18 cellular contexts compared by ENCODE assay signal in the genomic region with DNA sequence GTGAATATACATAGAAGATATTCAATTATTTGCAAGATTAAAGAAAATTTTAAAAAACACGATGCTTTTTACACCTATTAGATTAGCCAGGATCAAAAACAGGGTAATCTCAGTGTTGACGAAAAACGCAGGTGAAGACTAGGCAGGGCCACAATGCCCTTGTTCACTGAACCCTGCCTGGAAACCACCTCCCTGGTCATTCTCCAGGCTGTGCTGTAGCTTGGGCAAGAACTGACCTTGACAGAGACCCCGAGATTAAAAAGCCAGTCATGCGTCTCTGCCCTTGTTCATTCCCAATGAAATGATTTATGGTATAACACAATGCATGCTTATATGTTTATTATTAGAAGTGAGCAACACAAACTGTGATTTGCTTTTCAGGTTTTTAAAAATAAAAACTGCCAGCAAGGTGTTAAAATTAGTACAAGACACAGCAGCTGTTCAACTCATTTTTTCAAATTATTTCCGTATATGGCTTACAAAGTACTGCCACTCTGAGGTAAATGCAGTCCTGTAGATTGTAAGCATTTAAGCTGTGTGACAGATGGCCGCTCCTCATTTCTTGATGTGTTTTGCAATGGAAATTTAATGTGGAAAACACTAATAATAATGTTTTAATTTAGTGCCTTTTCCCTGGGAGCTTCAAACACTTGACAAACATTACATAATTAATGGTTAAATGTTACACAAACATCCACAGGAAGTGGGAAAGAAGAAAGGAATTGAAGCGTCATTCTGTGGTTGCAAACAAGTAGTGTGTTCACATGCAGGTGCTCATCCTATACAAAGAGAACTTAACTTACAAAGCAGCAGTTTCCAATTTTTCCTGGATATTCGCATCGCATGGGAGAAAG.
DNase-seq lines count a peak whose midpoint lies in the region; ATAC-seq and TF ChIP-seq lines count a peak whose summit lies in the region.
"Had no signal": no experiment of that assay in that cellular context is flagged by ENCODE, and none has a peak within 500 bp of the region (broad histone marks: within the 10 kb centered on the region; RNA-seq: fewer than 3 reads in every experiment).

No MANE protein-coding gene starts in this region.

- H3K27me3 ChIP-seq in neural cell (ENCODE audit: insufficient read depth, low read depth, low read length) = no peaks in the 10 kb centered on the region
- H3K27me3 ChIP-seq: ovary, vagina had no signal

- H2AFZ ChIP-seq in neural cell (ENCODE audit: low read depth, low read length) = no peak overlapping the region

- H3K36me3 Mint-ChIP-seq in activated T-cell treated with anti-CD3 and anti-CD28 coated beads, Interleukin-2, amount 50 U/mL, for 4 hours (ENCODE audit: insufficient read depth) = no peaks in the 10 kb centered on the region

- H3K4me3 Mint-ChIP-seq in activated T-cell treated with anti-CD3 and anti-CD28 coated beads, Interleukin-2, amount 50 U/mL, for 4 hours = peak overlapping the region; percentile 62

- no peaks in the 10 kb centered on the region for H3F3A ChIP-seq in neural cell (ENCODE audit: insufficient read depth, low read length, poor library complexity, severe bottlenecking)

- H3K79me2 ChIP-seq in neural cell (replicated peaks; ENCODE audit: insufficient read depth, low read length) = no peaks in the 10 kb centered on the region

- DNase-seq in activated T-cell treated with anti-CD3 and anti-CD28 coated beads, Interleukin-2, amount 50 U/mL, for 4 hours = no peak
- no peak for DNase-seq in activated T-cell treated with anti-CD3 and anti-CD28 coated beads, Interleukin-2, amount 50 U/mL, for 48 hours
- DNase-seq in NCI-H2171 treated with DMSO at 0.1 percent for 48 hours (lab: John Stamatoyannopoulos, UW) (peak; percentile 73), hypothalamus (lab: John Stamatoyannopoulos, UW) (no peak), NCI-H187 treated with DMSO at 0.1 percent for 48 hours (lab: John Stamatoyannopoulos, UW) (no peak)
- DNase-seq: kidney; mucosa of descending colon; NCI-H1092 treated with DMSO at 0.1 percent for 48 hours; NCI-H345; OCI-M1; ovary; stimulated activated naive CD4-positive, alpha-beta T cell treated with Interleukin-2 at 50 U/mL for 16 hours had no signal

- no peaks in the 10 kb centered on the region for H4K20me1 ChIP-seq in neural cell (ENCODE audit: insufficient read depth)

- TF ChIP-seq EP300 in neural cell (conservative IDR thresholded peaks at IDR 0.05; ENCODE audit: poor library complexity, severe bottlenecking) = no peak

- H3K4me2 ChIP-seq in neural cell (ENCODE audit: low read length) = no peak overlapping the region
- H3K4me2 ChIP-seq: smooth muscle cell had no signal

- H3K9me3 ChIP-seq in neural cell (ENCODE audit: low read length) = no peaks in the 10 kb centered on the region
- H3K9me3 ChIP-seq: mucosa of descending colon, ovary, vagina had no signal

- peaks cover 21% of the 10 kb centered on the region for H3K4me1 Mint-ChIP-seq in activated T-cell treated with anti-CD3 and anti-CD28 coated beads, Interleukin-2, amount 50 U/mL, for 4 hours (ENCODE audit: low read depth)

- H3K4me3 ChIP-seq in neural cell (ENCODE audit: low read length) = no peak overlapping the region
- H3K4me3 ChIP-seq: mucosa of descending colon, ovary, SK-N-MC, smooth muscle cell, vagina had no signal

- peak overlapping the region; percentile 16 for H3K27ac ChIP-seq in neural cell (ENCODE audit: low read length)
- H3K27ac ChIP-seq: ovary, SK-N-MC, vagina had no signal

- no peak for ATAC-seq in activated T-cell treated with anti-CD3 and anti-CD28 coated beads, Interleukin-2, amount 50 U/mL, for 4 hours
- peak; percentile 54 for ATAC-seq in GM21619 (IDR thresholded peaks at IDR 0.05; ENCODE audit: unreplicated experiment)
- no peak for ATAC-seq in HG02852 (IDR thresholded peaks at IDR 0.05; ENCODE audit: unreplicated experiment)
- ATAC-seq: mucosa of descending colon had no signal

- no peak for TF ChIP-seq CTCF in neural cell (IDR thresholded peaks at IDR 0.05; ENCODE audit: poor library complexity, severe bottlenecking)

- H3K36me3 ChIP-seq in neural cell (ENCODE audit: insufficient read depth, low read length) = no peaks in the 10 kb centered on the region
- H3K36me3 ChIP-seq: ovary, vagina had no signal

- TF ChIP-seq RAD21 in neural cell (conservative IDR thresholded peaks at IDR 0.05) = no peak

- no peak overlapping the region for H3K9ac ChIP-seq in neural cell (ENCODE audit: low read length)

- H3K27me3 Mint-ChIP-seq in activated T-cell treated with anti-CD3 and anti-CD28 coated beads, Interleukin-2, amount 50 U/mL, for 4 hours (ENCODE audit: low read depth) = no peaks in the 10 kb centered on the region

- H3K9me2 ChIP-seq in neural cell (ENCODE audit: insufficient read depth, low read length) = no peaks in the 10 kb centered on the region

- H3K9me3 Mint-ChIP-seq in activated T-cell treated with anti-CD3 and anti-CD28 coated beads, Interleukin-2, amount 50 U/mL, for 4 hours = no peaks in the 10 kb centered on the region

TF ChIP-seq in neural cell, 6 proteins besides CTCF, POLR2A, EP300 and RAD21:
- TF ChIP-seq, protein P1, sequence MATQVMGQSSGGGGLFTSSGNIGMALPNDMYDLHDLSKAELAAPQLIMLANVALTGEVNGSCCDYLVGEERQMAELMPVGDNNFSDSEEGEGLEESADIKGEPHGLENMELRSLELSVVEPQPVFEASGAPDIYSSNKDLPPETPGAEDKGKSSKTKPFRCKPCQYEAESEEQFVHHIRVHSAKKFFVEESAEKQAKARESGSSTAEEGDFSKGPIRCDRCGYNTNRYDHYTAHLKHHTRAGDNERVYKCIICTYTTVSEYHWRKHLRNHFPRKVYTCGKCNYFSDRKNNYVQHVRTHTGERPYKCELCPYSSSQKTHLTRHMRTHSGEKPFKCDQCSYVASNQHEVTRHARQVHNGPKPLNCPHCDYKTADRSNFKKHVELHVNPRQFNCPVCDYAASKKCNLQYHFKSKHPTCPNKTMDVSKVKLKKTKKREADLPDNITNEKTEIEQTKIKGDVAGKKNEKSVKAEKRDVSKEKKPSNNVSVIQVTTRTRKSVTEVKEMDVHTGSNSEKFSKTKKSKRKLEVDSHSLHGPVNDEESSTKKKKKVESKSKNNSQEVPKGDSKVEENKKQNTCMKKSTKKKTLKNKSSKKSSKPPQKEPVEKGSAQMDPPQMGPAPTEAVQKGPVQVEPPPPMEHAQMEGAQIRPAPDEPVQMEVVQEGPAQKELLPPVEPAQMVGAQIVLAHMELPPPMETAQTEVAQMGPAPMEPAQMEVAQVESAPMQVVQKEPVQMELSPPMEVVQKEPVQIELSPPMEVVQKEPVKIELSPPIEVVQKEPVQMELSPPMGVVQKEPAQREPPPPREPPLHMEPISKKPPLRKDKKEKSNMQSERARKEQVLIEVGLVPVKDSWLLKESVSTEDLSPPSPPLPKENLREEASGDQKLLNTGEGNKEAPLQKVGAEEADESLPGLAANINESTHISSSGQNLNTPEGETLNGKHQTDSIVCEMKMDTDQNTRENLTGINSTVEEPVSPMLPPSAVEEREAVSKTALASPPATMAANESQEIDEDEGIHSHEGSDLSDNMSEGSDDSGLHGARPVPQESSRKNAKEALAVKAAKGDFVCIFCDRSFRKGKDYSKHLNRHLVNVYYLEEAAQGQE (IDR thresholded peaks at IDR 0.05; ENCODE audit: borderline replicate concordance) = no peak
- no peak for TF ChIP-seq MXI1 (conservative IDR thresholded peaks at IDR 0.05; ENCODE audit: poor library complexity, severe bottlenecking)
- no peak for TF ChIP-seq EZH2 (IDR thresholded peaks at IDR 0.05; ENCODE audit: borderline replicate concordance, insufficient read depth, low read length, poor library complexity, severe bottlenecking)
